In genomic region chr6:39932386-39932785, GRCh38 we compare ENCODE assay signal across 20 cellular contexts. TPM values are rescaled to one million over a fixed set of nuclear protein-coding genes. Genes with fewer than 3 reads are reported as not detected.
DNase-seq lines count a peak whose midpoint lies in the region; ATAC-seq, FAIRE-seq and TF ChIP-seq lines count a peak whose summit lies in the region.
"Had no signal": no experiment of that assay in that cellular context is flagged by ENCODE, and none has a peak within 500 bp of the region (broad histone marks: within the 10 kb centered on the region; RNA-seq: fewer than 3 reads in every experiment).

No MANE protein-coding gene starts in this region.

- no peak overlapping the region for H3K4me3 ChIP-seq in astrocyte (ENCODE audit: insufficient read depth, low read depth, low read length)
- H3K4me3 ChIP-seq in thyroid gland (replicated peaks in 1 of 3) = no peak overlapping the region
- H3K4me3 ChIP-seq: PC-9 had no signal

- H3K9me3 ChIP-seq in KOPT-K1 (ENCODE audit: insufficient read depth, low read length, poor library complexity, severe bottlenecking) (no peaks in the 10 kb centered on the region), astrocyte (ENCODE audit: insufficient read depth, low read depth, low read length) (no peaks in the 10 kb centered on the region), thyroid gland (no peaks in the 10 kb centered on the region)
- H3K9me3 ChIP-seq: adrenal gland had no signal

- H2AFZ ChIP-seq in astrocyte (ENCODE audit: low read depth, low read length) = no peak overlapping the region
- H2AFZ ChIP-seq: PC-9 had no signal

- H3K4me3 Mint-ChIP-seq in astrocyte (ENCODE audit: unreplicated experiment) (peak overlapping the region; percentile 95), nephron progenitor cell (peak overlapping the region; percentile 97)
- no peak overlapping the region for H3K4me3 Mint-ChIP-seq in activated CD4-positive, alpha-beta memory T cell treated with anti-CD3 and anti-CD28 coated beads for 36 hours
- H3K4me3 Mint-ChIP-seq: central memory CD8-positive, alpha-beta T cell; stimulated activated memory B cell treated with anti-CD40 and anti-IgM and Interleukin-4, amounts not matched to agents 10 μg/mL and 1 μg/mL and 100 μg/mL, for 72 hours had no signal

- no peaks in the 10 kb centered on the region for H3K27me3 ChIP-seq in astrocyte (ENCODE audit: insufficient read depth, low read length)
- no peaks in the 10 kb centered on the region for H3K27me3 ChIP-seq in thyroid gland
- H3K27me3 ChIP-seq: adrenal gland had no signal

- H3K27ac ChIP-seq in KOPT-K1 (ENCODE audit: low read depth, low read length, poor library complexity, severe bottlenecking) (peak overlapping the region; percentile 83), astrocyte (ENCODE audit: low read depth, low read length) (no peak overlapping the region), thyroid gland (peak overlapping the region in 2 of 3 donors; percentile 19 to 92)
- H3K27ac ChIP-seq: KMS-11, PC-9 had no signal

- WGBS in thyroid gland, 2 donors = 92 to 98% methylated on average over 6 of the region's 6 CpGs

- POLR2A ChIA-PET in activated CD4-positive, alpha-beta memory T cell treated with anti-CD3 and anti-CD28 coated beads for 36 hours (lab: Charles Lee) = no interaction called here

- H3K4me2 ChIP-seq in astrocyte (ENCODE audit: low read length) = no peak overlapping the region
- H3K4me2 ChIP-seq: KMS-11, PC-9 had no signal

- no peaks in the 10 kb centered on the region for H4K20me1 ChIP-seq in astrocyte (ENCODE audit: insufficient read depth, low read length)

- TF ChIP-seq CTCF in astrocyte (IDR thresholded peaks at IDR 0.05; ENCODE audit: insufficient read depth, low read depth, low read length) (no peak), nephron progenitor cell (IDR thresholded peaks at IDR 0.05) (no peak), thyroid gland (IDR thresholded peaks at IDR 0.05) (no peak)

- intact Hi-C loops in thyroid gland (cut with DNase I) = no loop called here
- intact Hi-C loops in activated CD4-positive, alpha-beta memory T cell treated with anti-CD3 and anti-CD28 coated beads for 36 hours (cut with micrococcal nuclease) = no loop called here

- FAIRE-seq in astrocyte (lab: Jason Lieb, UNC) = no peak
- FAIRE-seq: islet of Langerhans had no signal

- H3K36me3 Mint-ChIP-seq in astrocyte (ENCODE audit: low read depth, unreplicated experiment) (peaks cover 8% of the 10 kb centered on the region), nephron progenitor cell (ENCODE audit: low read depth) (peaks cover 22% of the 10 kb centered on the region)
- H3K36me3 Mint-ChIP-seq in activated CD4-positive, alpha-beta memory T cell treated with anti-CD3 and anti-CD28 coated beads for 36 hours = no peaks in the 10 kb centered on the region
- H3K36me3 Mint-ChIP-seq: stimulated activated memory B cell treated with anti-CD40 and anti-IgM and Interleukin-4, amounts not matched to agents 10 μg/mL and 1 μg/mL and 100 μg/mL, for 72 hours had no signal

- no peaks in the 10 kb centered on the region for H3K9me3 Mint-ChIP-seq in astrocyte (ENCODE audit: unreplicated experiment)
- no peaks in the 10 kb centered on the region for H3K9me3 Mint-ChIP-seq in nephron progenitor cell
- H3K9me3 Mint-ChIP-seq in activated CD4-positive, alpha-beta memory T cell treated with anti-CD3 and anti-CD28 coated beads for 36 hours = no peaks in the 10 kb centered on the region
- H3K9me3 Mint-ChIP-seq: central memory CD8-positive, alpha-beta T cell; stimulated activated memory B cell treated with anti-CD40 and anti-IgM and Interleukin-4, amounts not matched to agents 10 μg/mL and 1 μg/mL and 100 μg/mL, for 72 hours had no signal

- H3K27ac Mint-ChIP-seq in astrocyte (ENCODE audit: unreplicated experiment) = no peak overlapping the region
- no peak overlapping the region for H3K27ac Mint-ChIP-seq in nephron progenitor cell
- no peak overlapping the region for H3K27ac Mint-ChIP-seq in activated CD4-positive, alpha-beta memory T cell treated with anti-CD3 and anti-CD28 coated beads for 36 hours
- H3K27ac Mint-ChIP-seq: stimulated activated memory B cell treated with anti-CD40 and anti-IgM and Interleukin-4, amounts not matched to agents 10 μg/mL and 1 μg/mL and 100 μg/mL, for 72 hours had no signal

- TF ChIP-seq POLR2A in thyroid gland (IDR thresholded peaks at IDR 0.05) = no peak

- no peak for ATAC-seq in GM21576 (IDR thresholded peaks at IDR 0.05; ENCODE audit: unreplicated experiment)
- ATAC-seq: stimulated activated memory B cell treated with anti-CD40 and anti-IgM and Interleukin-4, amounts not matched to agents 10 μg/mL and 1 μg/mL and 100 μg/mL, for 72 hours had no signal

- DNase-seq in astrocyte (ENCODE audit: low read depth) (no peak), nephron progenitor cell (no peak), thyroid gland (no peak)
- no peak for DNase-seq in activated CD4-positive, CD25-positive, alpha-beta regulatory T cell treated with anti-CD3 and anti-CD28 coated beads, Interleukin-2, amount 50 U/mL, for 72 hours
- no peak for DNase-seq in activated CD4-positive, alpha-beta memory T cell treated with anti-CD3 and anti-CD28 coated beads for 36 hours
- DNase-seq: activated CD4-positive, alpha-beta T cell treated with anti-CD3 and anti-CD28 coated beads for 1 hour; activated effector memory CD4-positive, alpha-beta T cell treated with anti-CD3 and anti-CD28 coated beads, Interleukin-2, amount 50 U/mL, for 16 hours; adrenal gland; mesendoderm; NCI-H1092; NCI-H2081 treated with DMSO at 0.1 percent for 48 hours; NCI-H526; PC-9; stimulated activated CD4-positive, alpha-beta T cell treated with anti-CD3 and anti-CD28 coated beads, Interleukin-15, amount 100 ng/mL, for 24 hours had no signal

- H3K4me1 ChIP-seq in astrocyte (ENCODE audit: insufficient read depth, low read length) (peaks cover 8% of the 10 kb centered on the region), thyroid gland (peaks cover 29 to 49% of the 10 kb centered on the region in 2 donors)

- peaks cover 38% of the 10 kb centered on the region for H3K4me1 Mint-ChIP-seq in astrocyte (ENCODE audit: low read depth, unreplicated experiment)
- peaks cover 48% of the 10 kb centered on the region for H3K4me1 Mint-ChIP-seq in nephron progenitor cell
- H3K4me1 Mint-ChIP-seq in activated CD4-positive, alpha-beta memory T cell treated with anti-CD3 and anti-CD28 coated beads for 36 hours (ENCODE audit: low read depth) = peaks cover 2% of the 10 kb centered on the region
- H3K4me1 Mint-ChIP-seq: stimulated activated memory B cell treated with anti-CD40 and anti-IgM and Interleukin-4, amounts not matched to agents 10 μg/mL and 1 μg/mL and 100 μg/mL, for 72 hours had no signal

- CTCF ChIA-PET in activated CD4-positive, alpha-beta memory T cell treated with anti-CD3 and anti-CD28 coated beads for 36 hours (lab: Charles Lee) = interaction anchor here (1.5 kb wide), 1 partner anchor 67 kb away, joined by 3 read pairs; no protein-coding TSS in a partner anchor

- H3K36me3 ChIP-seq in KOPT-K1 (ENCODE audit: insufficient read depth, low read length) (no peaks in the 10 kb centered on the region), astrocyte (ENCODE audit: insufficient read depth, low read length) (no peaks in the 10 kb centered on the region), thyroid gland (no peaks in the 10 kb centered on the region)
- H3K36me3 ChIP-seq: adrenal gland had no signal

- no peaks in the 10 kb centered on the region for H3K79me2 ChIP-seq in astrocyte (ENCODE audit: insufficient read depth, low read length)

- H3K27me3 Mint-ChIP-seq in astrocyte (ENCODE audit: low read depth, unreplicated experiment) = peaks cover 2% of the 10 kb centered on the region
- H3K27me3 Mint-ChIP-seq in nephron progenitor cell (ENCODE audit: low read depth, poor library complexity) = no peaks in the 10 kb centered on the region
- H3K27me3 Mint-ChIP-seq in activated CD4-positive, alpha-beta memory T cell treated with anti-CD3 and anti-CD28 coated beads for 36 hours = peaks cover 38% of the 10 kb centered on the region

- H3K9ac ChIP-seq in astrocyte (ENCODE audit: low read length) = no peak overlapping the region
- H3K9ac ChIP-seq: KMS-11 had no signal

RNA-seq across cellular contexts. Expression of gene MOCS1, which starts 1.9 kb away (rescaled TPM):
- total RNA-seq in astrocyte = 14.7 and 16.0 TPM in 2 replicates
- total RNA-seq in thyroid gland = 10 to 100 TPM; 23.4 to 39.8 (median 33.1) TPM
- under 1 TPM; 0.51 to 0.76 TPM for total RNA-seq in activated CD4-positive, alpha-beta memory T cell treated with anti-CD3 and anti-CD28 coated beads for 36 hours
- total RNA-seq: PC-9 had no signal
